In the genomic region with DNA sequence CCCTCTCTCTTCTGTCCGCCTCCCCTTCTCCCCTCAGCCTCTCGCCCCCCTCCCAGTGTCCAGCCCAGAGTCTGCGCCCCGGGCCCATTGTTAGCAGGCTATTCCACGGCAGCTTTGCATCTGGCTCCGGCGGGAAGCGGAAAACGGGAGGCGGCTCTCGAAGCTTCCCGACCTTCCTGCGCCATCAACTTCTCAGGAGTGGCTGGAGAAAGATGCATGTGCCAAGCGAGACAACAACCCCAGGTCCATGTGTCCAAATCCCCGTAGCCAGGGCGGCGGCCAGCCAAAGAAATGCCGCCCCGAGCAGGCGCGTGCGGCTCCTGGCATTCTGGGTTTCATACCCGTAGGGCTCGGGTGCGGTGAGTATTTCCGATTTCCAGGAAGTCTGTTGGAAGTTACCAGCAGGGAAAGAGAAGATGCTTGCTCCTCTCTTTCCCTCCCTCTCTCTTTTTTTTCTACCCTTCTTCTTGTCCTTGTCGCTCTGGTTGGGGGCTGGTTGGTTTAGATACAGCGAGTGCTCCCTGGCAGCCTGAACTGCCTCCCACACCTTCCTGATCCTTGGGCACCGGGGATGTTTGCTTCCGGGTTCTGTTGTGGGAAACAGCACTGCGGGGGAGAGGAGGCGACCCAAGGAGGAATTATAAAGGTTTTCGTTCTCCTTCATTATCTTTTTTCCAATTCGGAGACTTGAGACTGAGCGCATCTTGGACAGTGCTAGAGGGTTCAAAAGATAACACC, we compare ENCODE assay signal across 14 cellular contexts. TPM values are rescaled to one million over a fixed set of nuclear protein-coding genes. Genes with fewer than 3 reads are reported as not detected.
DNase-seq lines count a peak whose midpoint lies in the region; ATAC-seq and TF ChIP-seq lines count a peak whose summit lies in the region.
"Had no signal": no experiment of that assay in that cellular context is flagged by ENCODE, and none has a peak within 500 bp of the region (broad histone marks: within the 10 kb centered on the region; RNA-seq: fewer than 3 reads in every experiment).

No MANE protein-coding gene starts in this region.

- H3K9ac ChIP-seq in adipocyte (ENCODE audit: low read length) = peak overlapping the region; percentile 60
- H3K9ac ChIP-seq in rectal smooth muscle tissue (ENCODE audit: low read length) = no peak overlapping the region

- peaks cover 71% of the 10 kb centered on the region for H4K20me1 ChIP-seq in GM23338 (replicated peaks; ENCODE audit: insufficient read depth)

- H3K36me3 Mint-ChIP-seq in GM23338 (ENCODE audit: low read depth) = no peaks in the 10 kb centered on the region; the same call in 2 of the 3 replicates
- peaks cover 27% of the 10 kb centered on the region for H3K36me3 Mint-ChIP-seq in effector memory CD8-positive, alpha-beta T cell (ENCODE audit: insufficient read depth)

- peaks cover 100% of the 10 kb centered on the region for H3K27me3 ChIP-seq in GM23338 (ENCODE audit: insufficient read depth)
- no peaks in the 10 kb centered on the region for H3K27me3 ChIP-seq in adipocyte (replicated peaks; ENCODE audit: control insufficient read depth, insufficient read depth, low read length)
- no peaks in the 10 kb centered on the region for H3K27me3 ChIP-seq in rectal smooth muscle tissue (ENCODE audit: control insufficient read depth, insufficient read depth, low read length)

- H3K4me3 ChIP-seq in GM23338 (no peak overlapping the region), adipocyte (ENCODE audit: low read length) (peak overlapping the region; percentile 66), iPS-18c (ENCODE audit: insufficient read depth, low read depth, low read length) (peak overlapping the region; percentile 36; the same call in 1 of the 2 replicates), rectal smooth muscle tissue (ENCODE audit: low read length) (peak overlapping the region; percentile 62)

- no peak for ATAC-seq in GM23338
- ATAC-seq in GM18858 (IDR thresholded peaks at IDR 0.05; ENCODE audit: unreplicated experiment) = no peak
- ATAC-seq in effector memory CD8-positive, alpha-beta T cell (replicated peaks) = no peak

- DNase-seq in GM23338 (ENCODE audit: low spot score) (no peak), adipocyte (ENCODE audit: low read depth) (no peak), NOMO-1 treated with dmso at 0.1 percent for 144 hours (lab: John Stamatoyannopoulos, UW; ENCODE audit: unreplicated experiment) (no peak), RPMI8226 (no peak)
- no peak for DNase-seq in effector memory CD8-positive, alpha-beta T cell
- DNase-seq: activated CD4-positive, alpha-beta memory T cell treated with anti-CD3 and anti-CD28 coated beads, Interleukin-2, amount 10 ng/mL, durations not matched to agents 7 days and 5 days; BE2C; foreskin melanocyte; natural killer cell; NCI-H446; SIG-M5 had no signal

- H3K9me3 Mint-ChIP-seq in GM23338 = peaks cover 7% of the 10 kb centered on the region; the same call in 1 of the 3 replicates
- H3K9me3 Mint-ChIP-seq in effector memory CD8-positive, alpha-beta T cell = no peaks in the 10 kb centered on the region
- H3K9me3 Mint-ChIP-seq: activated CD4-positive, alpha-beta memory T cell treated with anti-CD3 and anti-CD28 coated beads, Interleukin-2, amount 10 ng/mL, durations not matched to agents 7 days and 5 days; natural killer cell had no signal

- no peaks in the 10 kb centered on the region for H3K9me3 ChIP-seq in adipocyte (ENCODE audit: control insufficient read depth, low read length)
- peaks cover 2% of the 10 kb centered on the region for H3K9me3 ChIP-seq in iPS-18c (ENCODE audit: control insufficient read depth, insufficient read depth, low read length)
- H3K9me3 ChIP-seq: BE2C had no signal

- no peak overlapping the region for H3K27ac Mint-ChIP-seq in GM23338
- H3K27ac Mint-ChIP-seq in effector memory CD8-positive, alpha-beta T cell = no peak overlapping the region
- H3K27ac Mint-ChIP-seq: activated CD4-positive, alpha-beta memory T cell treated with anti-CD3 and anti-CD28 coated beads, Interleukin-2, amount 10 ng/mL, durations not matched to agents 7 days and 5 days; natural killer cell had no signal

- H3K36me3 ChIP-seq in GM23338 (ENCODE audit: insufficient read depth) = no peaks in the 10 kb centered on the region
- H3K36me3 ChIP-seq in adipocyte (ENCODE audit: control insufficient read depth, insufficient read depth, low read length, severe bottlenecking) = no peaks in the 10 kb centered on the region
- H3K36me3 ChIP-seq in rectal smooth muscle tissue (ENCODE audit: control insufficient read depth, insufficient read depth, low read length) = peaks cover 4% of the 10 kb centered on the region
- H3K36me3 ChIP-seq: BE2C had no signal

- H3K4me1 ChIP-seq in GM23338 (ENCODE audit: insufficient read depth) (peaks cover 42% of the 10 kb centered on the region), adipocyte (ENCODE audit: control insufficient read depth, insufficient read depth, low read length) (peaks cover 57% of the 10 kb centered on the region), rectal smooth muscle tissue (ENCODE audit: control insufficient read depth, insufficient read depth, low read length) (peaks cover 10% of the 10 kb centered on the region)
- H3K4me1 ChIP-seq: BE2C had no signal

- peaks cover 39% of the 10 kb centered on the region for H3K4me1 Mint-ChIP-seq in GM23338
- peaks cover 10 to 21% of the 10 kb centered on the region in 2 donors for H3K4me1 Mint-ChIP-seq in effector memory CD8-positive, alpha-beta T cell (ENCODE audit: low read depth in 2 of 2)

- no peaks in the 10 kb centered on the region for H3K79me2 ChIP-seq in GM23338 (replicated peaks; ENCODE audit: insufficient read depth)

- H2AFZ ChIP-seq in GM23338 = no peak overlapping the region

- H3K4me3 Mint-ChIP-seq in GM23338 = no peak overlapping the region
- H3K4me3 Mint-ChIP-seq in effector memory CD8-positive, alpha-beta T cell = peak overlapping the region in 1 of 2 donors; percentile 8
- H3K4me3 Mint-ChIP-seq: activated CD4-positive, alpha-beta memory T cell treated with anti-CD3 and anti-CD28 coated beads, Interleukin-2, amount 10 ng/mL, durations not matched to agents 7 days and 5 days had no signal

- H3K4me2 ChIP-seq in GM23338 = no peak overlapping the region

- no peaks in the 10 kb centered on the region for H3K9me2 ChIP-seq in GM23338 (ENCODE audit: insufficient read depth)

- no peak for TF ChIP-seq CTCF in GM23338 (conservative IDR thresholded peaks at IDR 0.05; ENCODE audit: low read depth in 2 of 2)

- peaks cover 100% of the 10 kb centered on the region for H3K27me3 Mint-ChIP-seq in GM23338 (ENCODE audit: insufficient read depth, low read depth, poor library complexity)
- peaks cover 55 to 88% of the 10 kb centered on the region in 2 donors for H3K27me3 Mint-ChIP-seq in effector memory CD8-positive, alpha-beta T cell

- peaks cover 49% of the 10 kb centered on the region for H3F3A ChIP-seq in GM23338 (replicated peaks; ENCODE audit: low read depth)

- H3K27ac ChIP-seq in GM23338 (ENCODE audit: low read depth) (no peak overlapping the region), rectal smooth muscle tissue (ENCODE audit: low read depth, low read length) (peak overlapping the region; percentile 84)

TF ChIP-seq in GM23338, 12 proteins besides CTCF, POLR2A, EP300 and RAD21 (continues in another document):
- TF ChIP-seq CREB1 (CRISPR knock-in tag; IDR thresholded peaks at IDR 0.05; ENCODE audit: low read depth) = no peak
- peak; percentile 93 for TF ChIP-seq EZH2 (IDR thresholded peaks at IDR 0.05; ENCODE audit: low read depth, unreplicated experiment)
- TF ChIP-seq ZNF114 (CRISPR knock-in tag; IDR thresholded peaks at IDR 0.05) = no peak
- TF ChIP-seq, protein P1, sequence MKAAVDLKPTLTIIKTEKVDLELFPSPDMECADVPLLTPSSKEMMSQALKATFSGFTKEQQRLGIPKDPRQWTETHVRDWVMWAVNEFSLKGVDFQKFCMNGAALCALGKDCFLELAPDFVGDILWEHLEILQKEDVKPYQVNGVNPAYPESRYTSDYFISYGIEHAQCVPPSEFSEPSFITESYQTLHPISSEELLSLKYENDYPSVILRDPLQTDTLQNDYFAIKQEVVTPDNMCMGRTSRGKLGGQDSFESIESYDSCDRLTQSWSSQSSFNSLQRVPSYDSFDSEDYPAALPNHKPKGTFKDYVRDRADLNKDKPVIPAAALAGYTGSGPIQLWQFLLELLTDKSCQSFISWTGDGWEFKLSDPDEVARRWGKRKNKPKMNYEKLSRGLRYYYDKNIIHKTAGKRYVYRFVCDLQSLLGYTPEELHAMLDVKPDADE (IDR thresholded peaks at IDR 0.05) = no peak
- peak; percentile 95 for TF ChIP-seq EZH2phosphoT487 (IDR thresholded peaks at IDR 0.05; ENCODE audit: unreplicated experiment)

RNA-seq across cellular contexts. Expression of a gene that starts 1.2 kb away (rescaled TPM):
- total RNA-seq in GM23338 (2014; rRNA removed; shearing (Covaris generic)) = not detected in 2 replicates
- polyA plus RNA-seq in GM23338 (2016; fragmentation: Nextera tagmentation; extraction: Ambion mirVana) = not detected in 2 replicates
- total RNA-seq: activated CD4-positive, alpha-beta memory T cell treated with anti-CD3 and anti-CD28 coated beads, Interleukin-2, amount 10 ng/mL, durations not matched to agents 7 days and 5 days; natural killer cell had no signal

RNA-seq across cellular contexts. Expression of a gene that starts 7.9 kb away (rescaled TPM):
- total RNA-seq in GM23338 (2014; rRNA removed; shearing (Covaris generic)) = not detected in 2 replicates
- not detected in 2 replicates for polyA plus RNA-seq in GM23338 (2016; fragmentation: Nextera tagmentation; extraction: Ambion mirVana)

RNA-seq across cellular contexts. Expression of a gene that starts 26.9 kb away (rescaled TPM):
- total RNA-seq in GM23338 (2014; rRNA removed; shearing (Covaris generic)) = not detected in 2 replicates
- not detected in 2 replicates for polyA plus RNA-seq in GM23338 (2016; fragmentation: Nextera tagmentation; extraction: Ambion mirVana)

RNA-seq across cellular contexts. Expression of a gene that starts 39.8 kb away (rescaled TPM):
- total RNA-seq in GM23338 (2014; rRNA removed; shearing (Covaris generic)) = not detected in 2 replicates
- polyA plus RNA-seq in GM23338 (2016; fragmentation: Nextera tagmentation; extraction: Ambion mirVana) = not detected in 2 replicates
- total RNA-seq: activated CD4-positive, alpha-beta memory T cell treated with anti-CD3 and anti-CD28 coated beads, Interleukin-2, amount 10 ng/mL, durations not matched to agents 7 days and 5 days had no signal

RNA-seq across cellular contexts. Expression of a gene that starts 43.9 kb away (rescaled TPM):
- total RNA-seq in GM23338 (2014; rRNA removed; shearing (Covaris generic)) = not detected in 2 replicates
- polyA plus RNA-seq in GM23338 (2016; fragmentation: Nextera tagmentation; extraction: Ambion mirVana) = not detected in 2 replicates
- total RNA-seq: activated CD4-positive, alpha-beta memory T cell treated with anti-CD3 and anti-CD28 coated beads, Interleukin-2, amount 10 ng/mL, durations not matched to agents 7 days and 5 days had no signal
